Comparison of ENCODE assay signal across 19 cellular contexts in genomic region chr2:69242651-69243051, GRCh38.
A peak's percentile ranks its signal among the peaks of the same experiment; 100 is the strongest.
DNase-seq lines count a peak whose midpoint lies in the region; ATAC-seq, FAIRE-seq and TF ChIP-seq lines count a peak whose summit lies in the region.
"Had no signal": no experiment of that assay in that cellular context is flagged by ENCODE, and none has a peak within 500 bp of the region (broad histone marks: within the 10 kb centered on the region; RNA-seq: fewer than 3 reads in every experiment).

No MANE protein-coding gene starts in this region.

- H3K36me3 ChIP-seq in SK-N-MC (ENCODE audit: insufficient read depth, low read length), result peaks cover 11% of the 10 kb centered on the region
- peaks cover 0 to 12% (median 0%) of the 10 kb centered on the region in 4 donors for H3K36me3 ChIP-seq in sigmoid colon

- no peak for TF ChIP-seq POLR2A in sigmoid colon (IDR thresholded peaks at IDR 0.05)
- TF ChIP-seq POLR2A in GM18505 (IDR thresholded peaks at IDR 0.05; ENCODE audit: borderline replicate concordance, extremely low read depth, insufficient read depth, insufficient read length), result no peak

- ATAC-seq in GM18505 (IDR thresholded peaks at IDR 0.05; ENCODE audit: unreplicated experiment), result no peak
- ATAC-seq: stimulated activated memory B cell treated with anti-CD40 and anti-IgM and Interleukin-4, amounts not matched to agents 10 μg/mL and 1 μg/mL and 100 μg/mL, for 72 hours had no signal

- TF ChIP-seq EP300 in sigmoid colon (IDR thresholded peaks at IDR 0.05), result no peak

- DNase-seq in D721Med (ENCODE audit: insufficient read length, low spot score), result peak; percentile 30
- peak; percentile 88 for DNase-seq in SK-N-MC (ENCODE audit: low read depth, low spot score)
- DNase-seq in fibroblast of villous mesenchyme (ENCODE audit: low read depth), result peak; percentile 100
- no peak for DNase-seq in sigmoid colon
- no peak for DNase-seq in NAMALWA (ENCODE audit: low spot score)
- DNase-seq in nucleus accumbens (lab: John Stamatoyannopoulos, UW), result no peak
- DNase-seq in DMS114 treated with DMSO at 0.1 percent for 48 hours (lab: John Stamatoyannopoulos, UW; ENCODE audit: unreplicated experiment), result no peak
- DNase-seq: activated effector memory CD4-positive, alpha-beta T cell treated with Interleukin-2 at 50 U/mL for 16 hours; CD4-positive, alpha-beta T cell; endodermal cell; GDM1; NCI-H1105 treated with DMSO at 0.1 percent for 48 hours; NCI-H446 treated with DMSO at 0.1 percent for 48 hours; posterior cingulate gyrus; RPMI8226; stimulated activated CD4-positive, alpha-beta T cell treated with anti-CD3 and anti-CD28 coated beads, Interleukin-2, amount 100 ng/mL, for 48 hours had no signal

- H3K9ac ChIP-seq in SK-N-MC (ENCODE audit: insufficient read length), result no peak overlapping the region

- no peak for FAIRE-seq in D721Med (lab: Jason Lieb, UNC)

- no peaks in the 10 kb centered on the region for H3K27me3 ChIP-seq in sigmoid colon

- H3K27ac ChIP-seq in SK-N-MC (no peak overlapping the region), sigmoid colon (peak overlapping the region in 3 of 4 donors; percentile 49 to 67 (median 62))

- intact Hi-C loops in sigmoid colon (cut with DNase I), result no loop called here

- 36 to 69% methylated on average over 7 of the region's 7 CpGs for WGBS in sigmoid colon, 2 donors

- H3K9me3 ChIP-seq in SK-N-MC (ENCODE audit: low read depth, low read length) (no peaks in the 10 kb centered on the region), sigmoid colon (no peaks in the 10 kb centered on the region)

- peaks cover 0 to 39% (median 27%) of the 10 kb centered on the region in 4 donors for H3K4me1 ChIP-seq in sigmoid colon

- H3K4me3 ChIP-seq in SK-N-MC (peak overlapping the region; percentile 59), fibroblast of villous mesenchyme (ENCODE audit: low read depth, low read length) (no peak overlapping the region), sigmoid colon (no peak overlapping the region)
- H3K4me3 ChIP-seq: lung had no signal

- TF ChIP-seq CTCF in D721Med (IDR thresholded peaks at IDR 0.05; ENCODE audit: insufficient read depth, missing control alignments), result no peak
- no peak for TF ChIP-seq CTCF in fibroblast of villous mesenchyme (IDR thresholded peaks at IDR 0.05; ENCODE audit: insufficient read depth, low read depth, low read length)
- TF ChIP-seq CTCF in sigmoid colon (IDR thresholded peaks at IDR 0.05), result no peak

Comparison
In these comparisons a context has a peak if more than half of its experiments do, and no peak if none do; other contexts are left out.
1. DNase-seq: peak in D721Med (single experiment), SK-N-MC (single experiment) and fibroblast of villous mesenchyme (single experiment); none in sigmoid colon (single experiment), NAMALWA (single experiment), nucleus accumbens (0 of 56) and DMS114 treated with DMSO at 0.1 percent for 48 hours (single experiment).